9 cellular contexts compared by ENCODE assay signal in the genomic region with DNA sequence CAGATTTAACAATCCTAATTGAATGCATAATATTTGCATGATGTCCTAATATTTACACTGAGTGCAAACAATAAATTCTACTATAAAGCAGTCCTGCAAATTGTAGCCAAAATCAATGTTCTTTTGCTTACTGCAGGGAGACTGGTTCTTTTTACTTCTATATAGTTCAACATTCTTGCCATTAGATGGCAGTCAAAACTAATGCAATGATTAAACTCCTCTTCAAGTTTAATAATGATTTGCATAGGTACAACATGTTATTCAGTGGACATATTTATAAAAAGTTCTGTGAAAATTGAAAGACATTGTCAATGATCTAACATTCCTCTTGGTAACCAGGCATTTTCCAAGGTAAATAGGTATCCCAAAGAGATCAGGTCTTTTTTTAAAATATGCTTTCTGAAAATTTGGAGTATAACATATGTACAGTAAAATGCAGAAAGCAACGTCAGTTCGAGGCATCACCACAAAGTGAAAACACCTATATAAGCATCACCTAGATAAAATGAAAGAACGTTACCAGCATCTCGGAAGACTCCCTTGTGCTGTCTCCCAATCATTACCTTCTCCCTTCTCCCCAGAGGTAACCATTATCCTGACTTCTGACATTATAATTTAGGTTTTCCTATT. TPM values are rescaled to one million over a fixed set of nuclear protein-coding genes. Genes with fewer than 3 reads are reported as not detected.
A peak's percentile ranks its signal among the peaks of the same experiment; 100 is the strongest.
DNase-seq lines count a peak whose midpoint lies in the region; ATAC-seq and TF ChIP-seq lines count a peak whose summit lies in the region.
"Had no signal": no experiment of that assay in that cellular context is flagged by ENCODE, and none has a peak within 500 bp of the region (broad histone marks: within the 10 kb centered on the region; RNA-seq: fewer than 3 reads in every experiment).

No MANE protein-coding gene starts in this region.

- no peaks in the 10 kb centered on the region for H3K36me3 Mint-ChIP-seq in osteocyte (ENCODE audit: unreplicated experiment)

- TF ChIP-seq POLR2A in esophagus squamous epithelium (IDR thresholded peaks at IDR 0.05), result no peak

- H3K27me3 Mint-ChIP-seq in osteocyte (ENCODE audit: unreplicated experiment), result peaks cover 12% of the 10 kb centered on the region

- ATAC-seq in RWPE2 (ENCODE audit: low read depth), result peak; percentile 66; the same call in 2 of the 3 replicates

- H3K27ac Mint-ChIP-seq in osteocyte (ENCODE audit: unreplicated experiment), result no peak overlapping the region

- H3K36me3 ChIP-seq in RWPE2 (ENCODE audit: low read depth), result no peaks in the 10 kb centered on the region
- H3K36me3 ChIP-seq in esophagus squamous epithelium, result no peaks in the 10 kb centered on the region
- H3K36me3 ChIP-seq: SJSA1 had no signal

- 29 to 39% methylated on average over 4 of the region's 4 CpGs for WGBS in esophagus squamous epithelium, 2 donors

- in situ Hi-C loops in G401 (cut with HindIII; ENCODE audit: low sequenced_read_pairs), result no loop called here

- intact Hi-C loops in esophagus squamous epithelium (cut with DNase I) (loop anchor here (5.0 to 10.0 kb wide), 3 partner anchors 133 to 377 kb away; no protein-coding TSS in a partner anchor), posterior vena cava (cut with DNase I) (loop anchor here (10.0 kb wide), 2 partner anchors 377 to 407 kb away; no protein-coding TSS in a partner anchor)

- TF ChIP-seq CTCF in RWPE2 (IDR thresholded peaks at IDR 0.05; ENCODE audit: poor library complexity, severe bottlenecking), result peak; percentile 91
- peak; percentile 18 to 79 (median 63) for TF ChIP-seq CTCF in esophagus squamous epithelium (IDR thresholded peaks at IDR 0.05)
- peak; percentile 75 for TF ChIP-seq CTCF in osteocyte (IDR thresholded peaks at IDR 0.05)

- peaks cover 17% of the 10 kb centered on the region for H3K4me1 ChIP-seq in RWPE2 (ENCODE audit: insufficient read depth, poor library complexity, severe bottlenecking)
- H3K4me1 ChIP-seq in esophagus squamous epithelium, result no peaks in the 10 kb centered on the region
- H3K4me1 ChIP-seq: SJSA1 had no signal

- no peaks in the 10 kb centered on the region for H3K27me3 ChIP-seq in RWPE2 (ENCODE audit: insufficient read depth, poor library complexity, severe bottlenecking)
- H3K27me3 ChIP-seq in esophagus squamous epithelium, result peaks cover 0 to 16% (median 0%) of the 10 kb centered on the region in 4 donors
- H3K27me3 ChIP-seq: SJSA1 had no signal

- H3K9me3 ChIP-seq in RWPE2 (ENCODE audit: severe bottlenecking) (no peaks in the 10 kb centered on the region), esophagus squamous epithelium (no peaks in the 10 kb centered on the region)
- H3K9me3 ChIP-seq: SJSA1 had no signal

- H3K27ac ChIP-seq in RWPE2 (ENCODE audit: poor library complexity, severe bottlenecking) (no peak overlapping the region), esophagus squamous epithelium (no peak overlapping the region)
- H3K27ac ChIP-seq: SJSA1 had no signal

- H3K4me3 Mint-ChIP-seq in osteocyte (ENCODE audit: unreplicated experiment), result no peak overlapping the region

- H3K4me3 ChIP-seq in RWPE2 (ENCODE audit: severe bottlenecking), result no peak overlapping the region
- no peak overlapping the region for H3K4me3 ChIP-seq in esophagus squamous epithelium
- H3K4me3 ChIP-seq: SJSA1 had no signal

- peaks cover 14% of the 10 kb centered on the region for H3K4me1 Mint-ChIP-seq in osteocyte (ENCODE audit: unreplicated experiment)

- peak; percentile 64 for DNase-seq in G401 (ENCODE audit: low spot score)
- DNase-seq in M059J (ENCODE audit: low read depth), result peak; percentile 65
- no peak for DNase-seq in RWPE2 (ENCODE audit: low spot score)
- DNase-seq in esophagus squamous epithelium (lab: John Stamatoyannopoulos, UW), result no peak
- DNase-seq in osteocyte (ENCODE audit: extremely low spot score, unreplicated experiment), result no peak
- DNase-seq in posterior vena cava (ENCODE audit: low spot score), result no peak
- DNase-seq in ecto neural progenitor cell (ENCODE audit: low spot score), result no peak
- no peak for DNase-seq in activated T-cell treated with anti-CD3 and anti-CD28 coated beads, Interleukin-2, amount 50 U/mL, for 1 hour

- no peaks in the 10 kb centered on the region for H3K9me3 Mint-ChIP-seq in osteocyte (ENCODE audit: unreplicated experiment)

RNA-seq across cellular contexts. Expression of gene FNBP1L, which starts 9.8 kb away (rescaled TPM):
- total RNA-seq in G401 (2014; rRNA removed; shearing (Covaris generic)), result 5.6 and 9.2 TPM in 2 replicates
- 18.7 and 21.7 TPM in 2 replicates for total RNA-seq in M059J (2014; rRNA removed; shearing (Covaris generic))
- total RNA-seq in esophagus squamous epithelium (10 to 100 TPM in 1 of 4 donors, 1 to 10 TPM in 3; 7.5 to 14.2 (median 9.0) TPM), osteocyte (60.9 and 63.3 TPM in 2 replicates), posterior vena cava (10 to 100 TPM in 1 of 2 donors, 1 to 10 TPM in 1; 9.3 to 11.3 TPM)

Comparison
In these comparisons a context has a peak if more than half of its experiments do, and no peak if none do; other contexts are left out.
1. DNase-seq: peak in G401 (single experiment) and M059J (single experiment); none in RWPE2 (single experiment), esophagus squamous epithelium (single experiment), osteocyte (single experiment), posterior vena cava (single experiment), ecto neural progenitor cell (single experiment) and activated T-cell treated with anti-CD3 and anti-CD28 coated beads, Interleukin-2, amount 50 U/mL, for 1 hour (single experiment).
2. Peak in every context shown above with its lines, with median percentiles within 50 percentile points of each other: CTCF ChIP-seq.